Comparison of ENCODE assay signal across 8 cellular contexts in the genomic region with DNA sequence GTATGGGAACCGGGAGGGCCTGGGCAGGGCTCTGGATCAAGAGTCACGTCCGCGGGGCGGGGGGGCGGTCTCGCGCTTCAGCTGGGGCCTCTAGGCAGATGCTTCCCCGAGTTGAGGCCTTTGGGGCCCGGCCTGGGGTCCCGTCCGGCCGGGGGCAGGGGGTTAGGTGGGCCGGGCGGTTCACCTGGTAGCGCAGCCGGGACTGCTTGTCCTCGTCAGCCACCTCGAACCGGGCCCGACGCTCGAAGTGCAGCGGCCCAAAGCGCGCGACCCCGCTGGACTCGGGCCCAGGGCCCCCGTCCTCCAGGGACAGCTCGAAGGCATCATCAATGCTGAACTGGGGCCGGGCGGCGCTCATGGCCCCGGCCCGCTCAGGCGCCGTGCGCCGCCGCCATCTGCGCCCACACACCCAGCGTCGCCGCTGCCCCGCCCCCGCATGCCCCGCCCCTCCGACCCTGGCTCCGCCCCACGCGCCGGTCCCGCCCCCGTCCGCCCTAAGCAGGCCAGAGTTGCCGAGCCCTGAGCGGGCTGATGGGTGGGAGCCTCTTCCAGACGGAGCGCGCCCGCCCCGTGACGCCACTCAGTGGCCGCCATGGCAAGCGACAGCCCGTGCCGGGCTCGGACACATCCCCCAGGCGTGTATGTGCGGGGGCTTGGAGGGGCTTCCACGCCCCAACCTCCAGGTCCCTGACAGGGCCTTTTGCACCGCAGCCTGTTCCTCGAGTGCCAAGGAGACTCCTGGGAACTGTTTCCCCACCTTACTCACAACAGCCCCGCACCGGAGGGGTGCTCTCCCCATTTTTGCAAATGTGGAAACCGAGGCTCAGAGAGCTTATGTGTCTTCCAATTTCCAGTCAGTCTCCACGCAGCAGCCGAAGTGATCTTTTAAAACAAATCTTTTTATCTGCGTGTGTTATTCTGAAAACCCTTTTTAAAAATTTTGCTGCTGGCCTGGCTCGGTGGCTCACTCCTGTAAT. TPM values are rescaled to one million over a fixed set of nuclear protein-coding genes. Genes with fewer than 3 reads are reported as not detected.
DNase-seq lines count a peak whose midpoint lies in the region; ATAC-seq, FAIRE-seq and TF ChIP-seq lines count a peak whose summit lies in the region.

A gene with protein sequence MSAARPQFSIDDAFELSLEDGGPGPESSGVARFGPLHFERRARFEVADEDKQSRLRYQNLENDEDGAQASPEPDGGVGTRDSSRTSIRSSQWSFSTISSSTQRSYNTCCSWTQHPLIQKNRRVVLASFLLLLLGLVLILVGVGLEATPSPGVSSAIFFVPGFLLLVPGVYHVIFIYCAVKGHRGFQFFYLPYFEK (minus strand): TSS at position 417 of the 977 bp plus-strand sequence. CDS start 59 bp downstream, at position 358.

- H4K20me1 ChIP-seq in BLaER1 = no peaks in the 10 kb centered on the region

- peaks cover 40% of the 10 kb centered on the region for H3K4me1 Mint-ChIP-seq in activated CD4-positive, alpha-beta memory T cell treated with anti-CD3 and anti-CD28 coated beads, Interleukin-2, amount 10 ng/mL, durations not matched to agents 7 days and 5 days

- no peaks in the 10 kb centered on the region for H3K27me3 ChIP-seq in BLaER1
- H3K27me3 ChIP-seq in dorsolateral prefrontal cortex = no peaks in the 10 kb centered on the region

- H3K4me1 ChIP-seq in BLaER1 = peaks cover 62% of the 10 kb centered on the region

- no peaks in the 10 kb centered on the region for H3K9me3 ChIP-seq in BLaER1

- H3K4me3 ChIP-seq in BLaER1 = peak within 1 kb of the TSS; percentile 91
- H3K4me3 ChIP-seq in dorsolateral prefrontal cortex = peak within 1 kb of the TSS; percentile 72 to 99 (median 93)
- H3K4me3 ChIP-seq in lower leg skin (ENCODE audit: low read depth, poor library complexity, severe bottlenecking) = peak within 1 kb of the TSS; percentile 76

- POLR2A ChIA-PET in activated CD4-positive, alpha-beta memory T cell treated with anti-CD3 and anti-CD28 coated beads, Interleukin-2, amount 10 ng/mL, durations not matched to agents 7 days and 5 days (lab: Charles Lee) = interaction anchor here (0.7 to 10.2 kb wide), 22 partner anchors 8 to 116 kb away, joined by 3 to 134 read pairs (median 4); a partner anchor contains a TSS

- H3K9ac ChIP-seq in BLaER1 = peak within 1 kb of the TSS; percentile 91

- TF ChIP-seq CTCF in dorsolateral prefrontal cortex (IDR thresholded peaks at IDR 0.05 in 54 of 56, conservative IDR thresholded peaks at IDR 0.05 in 2 of 56; ENCODE audit: low read depth in 1 of 56, partially characterized antibody in 56 of 56) = peak in 54 of 56 donors; percentile 19 to 74 (median 60)
- TF ChIP-seq CTCF in lower leg skin (IDR thresholded peaks at IDR 0.05) = peak in 1 of 3 donors; percentile 49

- CTCF ChIA-PET in activated CD4-positive, alpha-beta memory T cell treated with anti-CD3 and anti-CD28 coated beads, Interleukin-2, amount 10 ng/mL, durations not matched to agents 7 days and 5 days (lab: Charles Lee) = interaction anchor here (0.6 to 2.1 kb wide), 6 partner anchors 13 to 73 kb away, joined by 3 to 14 read pairs (median 4); a partner anchor contains a TSS

- peak in 1 of 2 donors; percentile 10 for TF ChIP-seq POLR2A in lower leg skin (IDR thresholded peaks at IDR 0.05)

- peak within 1 kb of the TSS; percentile 97 for H3K4me2 ChIP-seq in BLaER1

- H3K27me3 Mint-ChIP-seq in activated CD4-positive, alpha-beta memory T cell treated with anti-CD3 and anti-CD28 coated beads, Interleukin-2, amount 10 ng/mL, durations not matched to agents 7 days and 5 days = no peaks in the 10 kb centered on the region

- no peaks in the 10 kb centered on the region for H3K9me3 Mint-ChIP-seq in activated CD4-positive, alpha-beta memory T cell treated with anti-CD3 and anti-CD28 coated beads, Interleukin-2, amount 10 ng/mL, durations not matched to agents 7 days and 5 days

- H3K36me3 ChIP-seq in BLaER1 = no peaks in the 10 kb centered on the region

- peak; percentile 23 for FAIRE-seq in GM19239 (lab: Jason Lieb, UNC)

- peak; percentile 93 for DNase-seq in GM19239 (ENCODE audit: insufficient read length, low spot score)
- DNase-seq in NCI-H774 (lab: John Stamatoyannopoulos, UW) = peak; percentile 92
- DNase-seq in activated CD4-positive, alpha-beta memory T cell treated with anti-CD3 and anti-CD28 coated beads, Interleukin-2, amount 10 ng/mL, durations not matched to agents 7 days and 5 days = peak; percentile 93
- DNase-seq in dorsolateral prefrontal cortex = peak; percentile 86 to 97 (median 94)
- peak; percentile 88 to 98 for DNase-seq in lower leg skin (ENCODE audit: low spot score in 2 of 2)
- DNase-seq in stimulated activated CD4-positive, alpha-beta T cell treated with anti-CD3 and anti-CD28 coated beads, Interleukin-4, amount 100 ng/mL, for 4 hours = peak; percentile 88 to 96

- peak within 1 kb of the TSS; percentile 86 for H3K4me3 Mint-ChIP-seq in activated CD4-positive, alpha-beta memory T cell treated with anti-CD3 and anti-CD28 coated beads, Interleukin-2, amount 10 ng/mL, durations not matched to agents 7 days and 5 days

- H3K36me3 Mint-ChIP-seq in activated CD4-positive, alpha-beta memory T cell treated with anti-CD3 and anti-CD28 coated beads, Interleukin-2, amount 10 ng/mL, durations not matched to agents 7 days and 5 days (ENCODE audit: low read depth) = peaks cover 8% of the 10 kb centered on the region

- intact Hi-C loops in dorsolateral prefrontal cortex (cut with DNase I) (loop anchor here (1.0 to 5.0 kb wide), 5 partner anchors 13 to 67 kb away; a partner anchor contains a TSS), lower leg skin (cut with DNase I; ENCODE audit: low total_unique reads) (no loop called here)

- H3K27ac ChIP-seq in BLaER1 (peak within 1 kb of the TSS; percentile 84), dorsolateral prefrontal cortex (peak within 1 kb of the TSS; percentile 74 to 99 (median 94))

- peak within 1 kb of the TSS; percentile 75 for H3K27ac Mint-ChIP-seq in activated CD4-positive, alpha-beta memory T cell treated with anti-CD3 and anti-CD28 coated beads, Interleukin-2, amount 10 ng/mL, durations not matched to agents 7 days and 5 days

- 1 to 3% methylated on average over 27 to 38 of the region's 81 CpGs for WGBS in lower leg skin, 2 donors

- ATAC-seq in HG03469 (IDR thresholded peaks at IDR 0.05; ENCODE audit: unreplicated experiment) = peak; percentile 63

RNA-seq across cellular contexts. Expression of the gene that starts here (rescaled TPM):
- total RNA-seq in activated CD4-positive, alpha-beta memory T cell treated with anti-CD3 and anti-CD28 coated beads, Interleukin-2, amount 10 ng/mL, durations not matched to agents 7 days and 5 days = 10 to 100 TPM; 36.3 to 37.6 TPM
- total RNA-seq in dorsolateral prefrontal cortex = 10 to 100 TPM; 21.2 to 62.4 (median 41.3) TPM
- total RNA-seq in lower leg skin = 100 to 1,000 TPM; 202 to 374 (median 252) TPM

Comparison
In these comparisons a context has a peak if more than half of its experiments do, and no peak if none do; other contexts are left out.
1. Peak in every context shown above with its lines: DNase-seq, ATAC-seq, H3K4me3 ChIP-seq and H3K27ac ChIP-seq.